In the genomic region with DNA sequence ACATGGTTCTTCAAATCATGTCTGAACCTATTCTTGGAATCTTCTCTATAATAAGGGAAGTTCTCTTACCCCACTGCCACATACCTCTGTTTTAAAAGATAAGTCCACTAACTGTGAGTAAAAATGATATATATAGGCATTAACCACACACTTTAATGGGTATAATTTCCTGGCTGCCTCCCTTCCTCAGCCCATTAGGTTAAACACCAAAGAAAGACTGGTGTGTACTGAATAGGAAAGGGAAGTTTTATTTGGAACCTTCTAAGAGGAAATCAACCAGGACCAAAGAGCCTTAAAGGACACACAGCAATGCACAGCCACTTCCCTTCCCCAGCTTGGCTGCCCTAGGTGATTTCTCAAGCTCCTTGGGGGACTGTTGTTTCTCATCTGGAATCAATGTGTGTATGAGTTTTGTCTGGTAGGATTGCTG, we compare ENCODE assay signal across 17 cellular contexts. TPM values are rescaled to one million over a fixed set of nuclear protein-coding genes. Genes with fewer than 3 reads are reported as not detected.
DNase-seq lines count a peak whose midpoint lies in the region; ATAC-seq and TF ChIP-seq lines count a peak whose summit lies in the region.
"Had no signal": no experiment of that assay in that cellular context is flagged by ENCODE, and none has a peak within 500 bp of the region (broad histone marks: within the 10 kb centered on the region; RNA-seq: fewer than 3 reads in every experiment).

No MANE protein-coding gene starts in this region.

- H3K27ac Mint-ChIP-seq in GM23338, result no peak overlapping the region
- H3K27ac Mint-ChIP-seq: activated CD4-positive, alpha-beta T cell treated with anti-CD3 and anti-CD28 coated beads, Interleukin-2, amount 10 ng/mL, durations not matched to agents 24 days and 14 days; activated T-helper 1 cell treated with anti-CD3 and anti-CD28 coated beads, Interleukin-12 subunit alpha, Interleukin-12 subunit beta, Interleukin-2, Interleukin-4 antibody, amounts not matched to agents 30 ng/mL and 10 ng/mL and 1 ng/mL, durations not matched to agents 14 hours and 24 hours and 36 hours had no signal

- no peaks in the 10 kb centered on the region for H3K36me3 ChIP-seq in GM23338 (ENCODE audit: insufficient read depth)
- H3K36me3 ChIP-seq in psoas muscle (ENCODE audit: insufficient read depth in 1 of 2, low read depth in 1 of 2), result peaks cover 0 to 20% of the 10 kb centered on the region in 2 donors

- no peaks in the 10 kb centered on the region for H3K9me3 Mint-ChIP-seq in GM23338

- H3F3A ChIP-seq in GM23338 (replicated peaks; ENCODE audit: low read depth), result peaks cover 3% of the 10 kb centered on the region; the same call in 1 of the 2 replicates

- H3K4me1 Mint-ChIP-seq in GM23338, result peaks cover 25% of the 10 kb centered on the region

- H3K27me3 ChIP-seq in GM23338 (ENCODE audit: insufficient read depth) (no peaks in the 10 kb centered on the region), psoas muscle (ENCODE audit: insufficient read depth in 3 of 3, low read length in 2 of 3) (no peaks in the 10 kb centered on the region)
- H3K27me3 ChIP-seq: body of pancreas, foreskin keratinocyte had no signal

- H3K36me3 Mint-ChIP-seq in GM23338 (ENCODE audit: low read depth), result peaks cover 32% of the 10 kb centered on the region

- H3K27ac ChIP-seq in GM23338 (ENCODE audit: low read depth) (peak overlapping the region; percentile 34), psoas muscle (no peak overlapping the region)
- H3K27ac ChIP-seq: foreskin keratinocyte, KMS-11 had no signal

- no peaks in the 10 kb centered on the region for H3K9me3 ChIP-seq in psoas muscle
- H3K9me3 ChIP-seq: body of pancreas had no signal

- peak; percentile 56 for DNase-seq in AG10803 (ENCODE audit: low read depth)
- no peak for DNase-seq in GM23338 (ENCODE audit: low spot score)
- DNase-seq in SKM-1 treated with dmso at 0.1 percent for 144 hours (lab: John Stamatoyannopoulos, UW; ENCODE audit: unreplicated experiment), result peak; percentile 90
- DNase-seq in fibroblast of the aortic adventitia (ENCODE audit: low read depth), result peak; percentile 30
- DNase-seq in cerebellum (ENCODE audit: low spot score), result no peak
- no peak for DNase-seq in psoas muscle
- DNase-seq: activated CD4-positive, alpha-beta T cell treated with anti-CD3 and anti-CD28 coated beads, Interleukin-2, amount 10 ng/mL, durations not matched to agents 24 days and 14 days; body of pancreas; effector CD8-positive, alpha-beta T cell; foreskin keratinocyte; GOT3; NK-92 treated with Interleukin-12 subunit alpha and Interleukin-12 subunit beta, amount 100 ng/mL, for 24 hours had no signal

- H3K4me1 ChIP-seq in GM23338 (ENCODE audit: insufficient read depth), result peaks cover 5% of the 10 kb centered on the region; the same call in 1 of the 2 replicates
- H3K4me1 ChIP-seq in psoas muscle, result no peaks in the 10 kb centered on the region
- H3K4me1 ChIP-seq: foreskin keratinocyte had no signal

- H4K20me1 ChIP-seq in GM23338 (replicated peaks; ENCODE audit: insufficient read depth), result no peaks in the 10 kb centered on the region; the same call in 1 of the 2 replicates

- H2AFZ ChIP-seq in GM23338, result no peak overlapping the region

- no peak for ATAC-seq in GM23338
- ATAC-seq in HG03457 (IDR thresholded peaks at IDR 0.05; ENCODE audit: unreplicated experiment), result no peak
- no peak for ATAC-seq in HG03354 (IDR thresholded peaks at IDR 0.05; ENCODE audit: poor library complexity, severe bottlenecking, unreplicated experiment)
- no peak for ATAC-seq in psoas muscle
- ATAC-seq: body of pancreas, foreskin keratinocyte had no signal

- no peaks in the 10 kb centered on the region for H3K79me2 ChIP-seq in GM23338 (replicated peaks; ENCODE audit: insufficient read depth)

- H3K4me3 Mint-ChIP-seq in GM23338, result no peak overlapping the region
- H3K4me3 Mint-ChIP-seq: activated CD4-positive, alpha-beta T cell treated with anti-CD3 and anti-CD28 coated beads, Interleukin-2, amount 10 ng/mL, durations not matched to agents 24 days and 14 days; activated T-helper 1 cell treated with anti-CD3 and anti-CD28 coated beads, Interleukin-12 subunit alpha, Interleukin-12 subunit beta, Interleukin-2, Interleukin-4 antibody, amounts not matched to agents 30 ng/mL and 10 ng/mL and 1 ng/mL, durations not matched to agents 14 hours and 24 hours and 36 hours had no signal

- H3K9me2 ChIP-seq in GM23338 (ENCODE audit: insufficient read depth), result no peaks in the 10 kb centered on the region

- H3K27me3 Mint-ChIP-seq in GM23338 (ENCODE audit: insufficient read depth, low read depth, poor library complexity), result peaks cover 4% of the 10 kb centered on the region
- H3K27me3 Mint-ChIP-seq: activated CD4-positive, alpha-beta T cell treated with anti-CD3 and anti-CD28 coated beads, Interleukin-2, amount 10 ng/mL, durations not matched to agents 24 days and 14 days; progenitor cell of endocrine pancreas had no signal

- TF ChIP-seq CTCF in AG10803 (conservative IDR thresholded peaks at IDR 0.05; ENCODE audit: low read length) (no peak), GM23338 (conservative IDR thresholded peaks at IDR 0.05; ENCODE audit: low read depth in 2 of 2) (no peak), fibroblast of the aortic adventitia (IDR thresholded peaks at IDR 0.05; ENCODE audit: insufficient read depth, low read length) (no peak), psoas muscle (IDR thresholded peaks at IDR 0.05) (no peak)

- intact Hi-C loops in psoas muscle (cut with DNase I), result no loop called here

- no peak overlapping the region for H3K4me2 ChIP-seq in GM23338
- H3K4me2 ChIP-seq: KMS-11 had no signal

- H3K4me3 ChIP-seq in AG10803 (ENCODE audit: low read length) (no peak overlapping the region), GM23338 (no peak overlapping the region), fibroblast of the aortic adventitia (ENCODE audit: low read depth, low read length) (no peak overlapping the region), psoas muscle (no peak overlapping the region)
- H3K4me3 ChIP-seq: body of pancreas had no signal

TF ChIP-seq in GM23338, 12 proteins besides CTCF, POLR2A, EP300 and RAD21 (continues in another document):
- no peak for TF ChIP-seq EZH2 (IDR thresholded peaks at IDR 0.05; ENCODE audit: low read depth, unreplicated experiment)
- no peak for TF ChIP-seq NANOG (IDR thresholded peaks at IDR 0.05; ENCODE audit: borderline replicate concordance)
- TF ChIP-seq ZNF331 (CRISPR knock-in tag; IDR thresholded peaks at IDR 0.05; ENCODE audit: low read depth), result no peak

RNA-seq across cellular contexts. Expression of a gene that starts 5.0 kb away (rescaled TPM):
- total RNA-seq in GM23338 (2014; rRNA removed; shearing (Covaris generic)), result 48.5 and 55.7 TPM in 2 replicates
- polyA plus RNA-seq in GM23338 (2016; fragmentation: Nextera tagmentation; extraction: Ambion mirVana) (5.1 and 7.0 TPM in 2 replicates), psoas muscle (10 to 100 TPM; 26.4 to 56.4 (median 54.1) TPM)
- total RNA-seq in fibroblast of the aortic adventitia (ENCODE audit: low replicate concordance) (28.4 and 76.1 TPM in 2 replicates), cerebellum (29.6 TPM), psoas muscle (10 to 100 TPM; 47.2 to 77.2 (median 54.5) TPM)

RNA-seq across cellular contexts. Expression of a gene that starts 24.3 kb away (rescaled TPM):
- 5.7 and 9.1 TPM in 2 replicates for total RNA-seq in GM23338 (2014; rRNA removed; shearing (Covaris generic))
- polyA plus RNA-seq in GM23338 (2016; fragmentation: Nextera tagmentation; extraction: Ambion mirVana) (6.2 and 7.2 TPM in 2 replicates), psoas muscle (1 to 10 TPM in 2 of 3 donors, under 1 TPM in 1; 0.45 to 1.7 (median 1.5) TPM)
- total RNA-seq in fibroblast of the aortic adventitia (ENCODE audit: low replicate concordance) (2.3 and 3.8 TPM in 2 replicates), cerebellum (10.1 TPM), psoas muscle (1 to 10 TPM; 1.2 to 3.2 (median 2.0) TPM)

RNA-seq across cellular contexts. Expression of a gene that starts 24.5 kb away (rescaled TPM):
- total RNA-seq in GM23338 (2014; rRNA removed; shearing (Covaris generic)), result 8.5 and 9.4 TPM in 2 replicates
- polyA plus RNA-seq in GM23338 (2016; fragmentation: Nextera tagmentation; extraction: Ambion mirVana) (22.6 and 23.0 TPM in 2 replicates), psoas muscle (1 to 10 TPM; 3.4 to 6.5 (median 4.9) TPM)
- total RNA-seq in fibroblast of the aortic adventitia (ENCODE audit: low replicate concordance) (10.4 and 12.1 TPM in 2 replicates), cerebellum (17.1 TPM), psoas muscle (1 to 10 TPM; 2.8 to 5.3 (median 3.3) TPM)

Comparison
In these comparisons a context has a peak if more than half of its experiments do, and no peak if none do; other contexts are left out.
1. DNase-seq: peak in AG10803 (single experiment), SKM-1 treated with dmso at 0.1 percent for 144 hours (single experiment) and fibroblast of the aortic adventitia (single experiment); none in GM23338 (single experiment), cerebellum (single experiment) and psoas muscle (0 of 2).